10 cellular contexts compared by ENCODE assay signal in the genomic region with DNA sequence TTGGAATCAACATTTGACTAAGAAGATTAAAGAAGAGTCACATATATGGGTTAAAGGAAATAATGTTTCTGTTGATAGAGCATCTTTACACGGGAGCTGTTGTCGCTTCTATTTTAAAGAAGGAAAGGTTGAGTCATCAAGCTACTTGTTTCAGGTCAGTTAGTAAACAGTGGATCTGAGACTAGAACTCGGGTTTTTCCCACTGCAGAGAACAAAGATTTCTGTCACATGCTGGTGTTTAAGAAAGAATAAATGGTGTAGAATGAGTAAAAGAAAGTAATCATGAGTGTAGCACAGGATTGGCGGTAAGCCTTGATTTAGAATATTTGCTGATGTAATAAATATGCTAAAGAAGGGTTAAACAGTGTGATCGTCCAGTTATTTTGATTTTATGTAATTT.
DNase-seq lines count a peak whose midpoint lies in the region; ATAC-seq and TF ChIP-seq lines count a peak whose summit lies in the region.
"Had no signal": no experiment of that assay in that cellular context is flagged by ENCODE, and none has a peak within 500 bp of the region (broad histone marks: within the 10 kb centered on the region; RNA-seq: fewer than 3 reads in every experiment).

No MANE protein-coding gene starts in this region.

- H3K56ac ChIP-seq in IMR-90 (ENCODE audit: extremely low read depth, insufficient read depth, low read length), result no peak overlapping the region

- peaks cover 5% of the 10 kb centered on the region for H3K4me1 ChIP-seq in IMR-90 (ENCODE audit: control insufficient read depth, insufficient read depth, low read length)
- peaks cover 0 to 18% (median 4%) of the 10 kb centered on the region in 4 donors for H3K4me1 ChIP-seq in transverse colon

- H3K18ac ChIP-seq in IMR-90 (ENCODE audit: low read depth, low read length), result no peak overlapping the region; the same call in 1 of the 2 replicates

- TF ChIP-seq POLR2A in IMR-90 (IDR thresholded peaks at IDR 0.05; ENCODE audit: low read depth, low read length) (no peak), transverse colon (IDR thresholded peaks at IDR 0.05) (no peak)

- no peaks in the 10 kb centered on the region for H3K36me3 ChIP-seq in IMR-90 (ENCODE audit: control insufficient read depth, insufficient read depth, low read length)
- no peaks in the 10 kb centered on the region for H3K36me3 ChIP-seq in transverse colon

- H2BK15ac ChIP-seq in IMR-90 (ENCODE audit: low read depth, low read length), result no peak overlapping the region

- H2AK9ac ChIP-seq in IMR-90 (replicated peaks; ENCODE audit: low read depth, low read length, poor library complexity), result no peak overlapping the region

- no peaks in the 10 kb centered on the region for H4K20me1 ChIP-seq in IMR-90 (ENCODE audit: insufficient read depth, low read length)

- H2BK20ac ChIP-seq in IMR-90 (ENCODE audit: low read depth, low read length), result no peak overlapping the region

- peak; percentile 67 for ATAC-seq in GM21723 (IDR thresholded peaks at IDR 0.05; ENCODE audit: unreplicated experiment)
- no peak for ATAC-seq in IMR-90 (ENCODE audit: low read depth)

- 0% methylated on average over 1 of the region's 5 CpGs; no CpG with 5 or more reads in 1 of the 2 experiments for WGBS in IMR-90 (ENCODE audit: extremely low coverage in 2 of 2, insufficient read length in 1 of 2), 2 experiments
- 54 to 55% methylated on average over 5 of the region's 5 CpGs for WGBS in transverse colon (ENCODE audit: low coverage in 1 of 2), 2 donors

- dilution Hi-C loops in IMR-90 (cut with HindIII; ENCODE audit: low sequenced_read_pairs, unreplicated experiment), result no loop called here

- H3K27ac ChIP-seq in IMR-90 (ENCODE audit: insufficient read depth, low read length) (no peak overlapping the region), transverse colon (no peak overlapping the region)
- H3K27ac ChIP-seq: VCaP had no signal

- no peaks in the 10 kb centered on the region for H3K9me1 ChIP-seq in IMR-90 (ENCODE audit: insufficient read depth, low read length)

- no peak overlapping the region for H2BK5ac ChIP-seq in IMR-90 (ENCODE audit: low read depth, low read length, poor library complexity, severe bottlenecking)

- no peak overlapping the region for H3K9ac ChIP-seq in IMR-90 (ENCODE audit: low read depth, low read length)

- H3K79me1 ChIP-seq in IMR-90 (ENCODE audit: low read depth in 1 of 2, low read length in 2 of 2), result no peaks in the 10 kb centered on the region

- TF ChIP-seq EP300 in transverse colon (IDR thresholded peaks at IDR 0.05; ENCODE audit: low read depth), result no peak

- H3K4me3 ChIP-seq in IMR-90 (ENCODE audit: insufficient read depth, low read depth, low read length) (no peak overlapping the region), fibroblast of pulmonary artery (replicated peaks; ENCODE audit: low read depth, low read length) (no peak overlapping the region), transverse colon (no peak overlapping the region)

- no peak overlapping the region for H4K8ac ChIP-seq in IMR-90 (ENCODE audit: low read depth in 2 of 2, low read length in 2 of 2)

- TF ChIP-seq RAD21 in IMR-90 (IDR thresholded peaks at IDR 0.05; ENCODE audit: low read length), result no peak

- no peak overlapping the region for H3K23ac ChIP-seq in IMR-90 (ENCODE audit: low read depth, low read length)

- no peak overlapping the region for H2BK120ac ChIP-seq in IMR-90 (ENCODE audit: low read depth, low read length)

- no peak for TF ChIP-seq CTCF in IMR-90 (conservative IDR thresholded peaks at IDR 0.05; ENCODE audit: low read depth, low read length)
- no peak for TF ChIP-seq CTCF in fibroblast of pulmonary artery (IDR thresholded peaks at IDR 0.05; ENCODE audit: low read length, missing control alignments)
- TF ChIP-seq CTCF in transverse colon (IDR thresholded peaks at IDR 0.05), result no peak

- H3K27me3 ChIP-seq in IMR-90 (ENCODE audit: control insufficient read depth, insufficient read depth, low read length) (no peaks in the 10 kb centered on the region), transverse colon (no peaks in the 10 kb centered on the region)

- no peak overlapping the region for H4K91ac ChIP-seq in IMR-90 (ENCODE audit: insufficient read depth, low read depth, low read length)

- no peak overlapping the region; the same call in 1 of the 2 replicates for H4K5ac ChIP-seq in IMR-90 (ENCODE audit: low read depth, low read length)

- in situ Hi-C loops in IMR-90 (cut with MboI; ENCODE audit: low sequenced_read_pairs), result loop anchor here (10.0 kb wide), 1 partner anchor 140 kb away; no protein-coding TSS in a partner anchor
- in situ Hi-C loops in transverse colon (cut with MboI; ENCODE audit: low pct_ligation_motif_present in 1 of 4, low pct_unique_long_range_greater_than_20kb in 1 of 4, low sequenced_read_pairs in 3 of 4), result no loop called here

- intact Hi-C loops in IMR-90 (cut with micrococcal nuclease), result loop anchor here (5.0 to 10.0 kb wide), 2 partner anchors 138 to 320 kb away; no protein-coding TSS in a partner anchor
- intact Hi-C loops in transverse colon (cut with DNase I; ENCODE audit: low total_unique reads), result no loop called here

- no peak overlapping the region for H3K14ac ChIP-seq in IMR-90 (replicated peaks; ENCODE audit: low read depth, low read length)

- H2AK5ac ChIP-seq in IMR-90 (ENCODE audit: low read depth, low read length), result no peak overlapping the region

- no peak overlapping the region for H2AFZ ChIP-seq in IMR-90 (replicated peaks; ENCODE audit: low read length, poor library complexity)

- POLR2A ChIA-PET in IMR-90 (lab: Charles Lee; ENCODE audit: unreplicated experiment), result interaction anchor here (0.6 kb wide), 1 partner anchor 39 kb away, joined by 4 read pairs; no protein-coding TSS in a partner anchor

- peak; percentile 5 for DNase-seq in activated CD4-positive, alpha-beta T cell treated with anti-CD3 and anti-CD28 coated beads for 48 hours
- DNase-seq in activated CD4-positive, alpha-beta T cell treated with anti-CD3 and anti-CD28 coated beads for 1 hour, result no peak
- DNase-seq in IMR-90 (peak; percentile 21), fibroblast of pulmonary artery (ENCODE audit: low read depth) (peak; percentile 36), NCI-H2029 (lab: John Stamatoyannopoulos, UW) (no peak), transverse colon (no peak)
- no peak for DNase-seq in activated CD8-positive, alpha-beta memory T cell treated with anti-CD3 and anti-CD28 coated beads, Interleukin-2, amount 50 U/mL, for 48 hours
- DNase-seq: naive B cell had no signal

- H3K4ac ChIP-seq in IMR-90 (ENCODE audit: low read depth, low read length), result no peak overlapping the region

- CTCF ChIA-PET in IMR-90 (lab: Yijun Ruan, JAX), result no interaction called here

- no TSS peak for BruUV-seq in IMR-90 (replicated peaks; lab: Mats Ljungman, UMichigan)

- no peaks in the 10 kb centered on the region for H3K9me3 ChIP-seq in IMR-90 (ENCODE audit: control insufficient read depth, insufficient read depth, low read length)
- H3K9me3 ChIP-seq in transverse colon, result no peaks in the 10 kb centered on the region

- peak overlapping the region; percentile 16; the same call in 1 of the 2 replicates for H3K4me2 ChIP-seq in IMR-90 (ENCODE audit: low read depth, low read length)

TF ChIP-seq in IMR-90, 13 proteins besides CTCF, POLR2A, EP300 and RAD21:
- no peak for TF ChIP-seq SMC3 (IDR thresholded peaks at IDR 0.05; ENCODE audit: low read depth, low read length)

Comparison
In these comparisons a context has a peak if more than half of its experiments do, and no peak if none do; other contexts are left out.
1. DNase-seq: peak in activated CD4-positive, alpha-beta T cell treated with anti-CD3 and anti-CD28 coated beads for 48 hours (single experiment), IMR-90 (single experiment) and fibroblast of pulmonary artery (single experiment); none in activated CD4-positive, alpha-beta T cell treated with anti-CD3 and anti-CD28 coated beads for 1 hour (single experiment), NCI-H2029 (single experiment), activated CD8-positive, alpha-beta memory T cell treated with anti-CD3 and anti-CD28 coated beads, Interleukin-2, amount 50 U/mL, for 48 hours (single experiment) and transverse colon (single experiment).